Comparison of ENCODE assay signal across 1 cellular context in genomic region chr17:76451480-76451879, GRCh38.
TF ChIP-seq lines count a peak whose summit lies in the region.

No MANE protein-coding gene starts in this region.

TF ChIP-seq in endothelial cell of umbilical vein, 7 proteins besides CTCF, POLR2A, EP300 and RAD21 (continued from another document):
- TF ChIP-seq GATA2 (IDR thresholded peaks at IDR 0.05; ENCODE audit: insufficient read depth, insufficient read length, low read depth, low read length) = no peak
TF ChIP-seq in endothelial cell of umbilical vein: peak in this region for 0.
